Comparison of ENCODE assay signal across 8 cellular contexts in the genomic region with DNA sequence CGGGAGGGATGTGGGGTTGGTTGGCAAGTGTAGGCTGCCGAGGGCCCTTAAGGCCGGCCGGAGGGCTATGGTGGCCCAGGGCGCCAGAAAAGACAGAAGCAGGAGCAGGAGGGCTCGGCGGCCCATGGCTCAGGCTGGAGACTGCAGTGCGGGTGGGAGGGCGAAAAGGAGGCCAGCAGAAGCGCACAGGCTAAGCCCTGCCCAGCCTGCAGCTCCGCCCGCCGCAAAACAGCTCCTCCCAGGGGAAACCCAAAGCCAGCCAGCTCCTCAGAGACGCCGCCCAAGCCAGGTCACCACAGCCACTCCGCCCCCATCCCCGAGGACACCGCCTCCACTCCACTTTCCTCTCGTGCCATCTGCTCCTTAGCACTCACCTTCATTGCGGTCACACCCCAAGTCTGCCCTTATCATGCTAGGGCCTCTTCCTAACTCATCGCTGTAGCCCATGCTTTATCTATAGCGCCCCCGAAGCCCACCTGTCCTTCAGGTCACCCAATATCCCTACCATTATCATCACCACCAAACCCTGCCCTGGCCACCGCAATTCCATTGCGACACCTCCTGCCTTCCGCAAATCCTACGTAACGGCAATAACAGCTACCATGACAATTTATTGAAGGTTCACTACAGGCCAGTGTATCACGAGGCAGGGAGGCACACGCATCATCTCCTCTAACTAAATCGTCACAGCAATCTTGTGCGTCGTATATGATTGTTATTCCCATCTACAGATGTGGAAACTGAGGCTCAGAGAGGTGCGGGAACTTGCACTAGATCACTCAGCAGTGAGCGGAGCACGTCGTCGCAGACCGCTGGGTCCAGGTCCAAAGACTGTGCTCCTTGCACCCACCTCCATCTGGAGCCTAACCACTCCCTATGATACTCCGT. TPM values are rescaled to one million over a fixed set of nuclear protein-coding genes. Genes with fewer than 3 reads are reported as not detected.
A peak's percentile ranks its signal among the peaks of the same experiment; 100 is the strongest.
DNase-seq lines count a peak whose midpoint lies in the region; ATAC-seq and TF ChIP-seq lines count a peak whose summit lies in the region.

PRCP (minus strand) TSS at position 154 of the 888 bp plus-strand sequence; CDS start at position 126, 28 bp downstream.

- no peaks in the 10 kb centered on the region for H4K20me1 ChIP-seq in OCI-LY1 (ENCODE audit: insufficient read depth, low read length)

- H3K9ac ChIP-seq in HUES6 (ENCODE audit: low read length) (peak within 1 kb of the TSS; percentile 85), OCI-LY1 (ENCODE audit: low read length) (peak within 1 kb of the TSS; percentile 88)

- no peaks in the 10 kb centered on the region for H3K9me2 ChIP-seq in OCI-LY1 (ENCODE audit: low read depth, low read length)

- peak within 1 kb of the TSS; percentile 72 for H3K4me3 ChIP-seq in HUES6 (ENCODE audit: low read depth, low read length)
- H3K4me3 ChIP-seq in OCI-LY1 (ENCODE audit: low read depth, low read length, poor library complexity, severe bottlenecking) = peak within 1 kb of the TSS; percentile 94
- H3K4me3 ChIP-seq in mononuclear cell (ENCODE audit: low read length) = peak within 1 kb of the TSS; percentile 55

- H3K36me3 ChIP-seq in HUES6 (ENCODE audit: control insufficient read depth, insufficient read depth, low read length) = no peaks in the 10 kb centered on the region
- no peaks in the 10 kb centered on the region for H3K36me3 ChIP-seq in OCI-LY1 (ENCODE audit: insufficient read depth, low read length)

- intact Hi-C loops in Calu3 (cut with micrococcal nuclease; ENCODE audit: unreplicated experiment) = loop anchor here (1.0 to 10.0 kb wide), 2 partner anchors 33 to 254 kb away; partner anchors contain the start of gene PCF11

- TF ChIP-seq CTCF in Calu3 (IDR thresholded peaks at IDR 0.05; ENCODE audit: unreplicated experiment) (no peak), OCI-LY1 (IDR thresholded peaks at IDR 0.05; ENCODE audit: low read length) (no peak; the same call in 1 of the 2 replicates)

- DNase-seq in Calu3 (peak; percentile 89), activated T-cell treated with anti-CD3 and anti-CD28 coated beads for 1 hour (ENCODE audit: low read depth) (peak; percentile 88), epidermal melanocyte (ENCODE audit: insufficient read length, low spot score) (peak; percentile 85)
- peak; percentile 76 to 85 for DNase-seq in stimulated activated CD8-positive, alpha-beta memory T cell treated with anti-CD3 and anti-CD28 coated beads, Interleukin-4, amount 100 ng/mL, for 1 hour (ENCODE audit: low read depth in 2 of 2, low spot score in 1 of 2)

- ATAC-seq in GM21423 (IDR thresholded peaks at IDR 0.05; ENCODE audit: unreplicated experiment) = peak; percentile 77

- no peaks in the 10 kb centered on the region for H3K27me3 Mint-ChIP-seq in Calu3 (ENCODE audit: unreplicated experiment)

- H3K79me2 ChIP-seq in OCI-LY1 (ENCODE audit: insufficient read depth, low read length) = peaks cover 36% of the 10 kb centered on the region

- H3K4me3 Mint-ChIP-seq in Calu3 (ENCODE audit: low read depth, unreplicated experiment) = peak within 1 kb of the TSS; percentile 82

- peak within 1 kb of the TSS; percentile 73 for H3K27ac Mint-ChIP-seq in Calu3 (ENCODE audit: unreplicated experiment)

- H3K27ac ChIP-seq in HUES6 (ENCODE audit: low read depth, low read length) (peak within 1 kb of the TSS; percentile 32; the same call in 1 of the 2 replicates), OCI-LY1 (ENCODE audit: low read depth, low read length, poor library complexity, severe bottlenecking) (peak within 1 kb of the TSS; percentile 48)

- H3K9me3 Mint-ChIP-seq in Calu3 (ENCODE audit: low read depth, unreplicated experiment) = no peaks in the 10 kb centered on the region

- H3K36me3 Mint-ChIP-seq in Calu3 (ENCODE audit: insufficient read depth, unreplicated experiment) = peaks cover 32% of the 10 kb centered on the region

- H3F3A ChIP-seq in OCI-LY1 (ENCODE audit: insufficient read depth, low read length) = no peaks in the 10 kb centered on the region

- peak within 1 kb of the TSS; percentile 97 for H3K4me2 ChIP-seq in OCI-LY1 (ENCODE audit: low read length)

- peaks cover 23% of the 10 kb centered on the region for H3K4me1 Mint-ChIP-seq in Calu3 (ENCODE audit: low read depth, unreplicated experiment)

- no peaks in the 10 kb centered on the region for H3K9me3 ChIP-seq in HUES6 (ENCODE audit: control insufficient read depth, insufficient read depth, low read depth, low read length)
- no peaks in the 10 kb centered on the region for H3K9me3 ChIP-seq in OCI-LY1 (ENCODE audit: low read length)
- no peaks in the 10 kb centered on the region for H3K9me3 ChIP-seq in mononuclear cell (ENCODE audit: low read depth, low read length)

- CTCF ChIA-PET in Calu3 (lab: Charles Lee) = interaction anchor here (0.6 to 2.3 kb wide), 3 partner anchors 8 to 171 kb away, joined by 3 to 12 read pairs (median 10); partner anchors contain the start of gene RAB30

- peak within 1 kb of the TSS; percentile 45 for H2AFZ ChIP-seq in OCI-LY1 (ENCODE audit: low read length)

- H3K27me3 ChIP-seq in HUES6 (ENCODE audit: control insufficient read depth, insufficient read depth, low read length) = no peaks in the 10 kb centered on the region
- no peaks in the 10 kb centered on the region for H3K27me3 ChIP-seq in OCI-LY1 (ENCODE audit: insufficient read depth, low read length)
- H3K27me3 ChIP-seq in mononuclear cell (ENCODE audit: insufficient read depth, low read length) = no peaks in the 10 kb centered on the region

- H3K4me1 ChIP-seq in HUES6 (ENCODE audit: control insufficient read depth, insufficient read depth, low read length) = peaks cover 7% of the 10 kb centered on the region; the same call in 1 of the 2 replicates
- H3K4me1 ChIP-seq in OCI-LY1 (ENCODE audit: insufficient read depth, low read length, severe bottlenecking) = peaks cover 50% of the 10 kb centered on the region
- peaks cover 50% of the 10 kb centered on the region for H3K4me1 ChIP-seq in mononuclear cell (ENCODE audit: insufficient read depth, low read length)

- BruUV-seq in Calu3 (replicated peaks; lab: Mats Ljungman, UMichigan) = no TSS peak

RNA-seq across cellular contexts. Expression of gene PRCP, which starts in this region (rescaled TPM):
- total RNA-seq in Calu3 (2022) (22.0 and 22.7 TPM in 2 replicates), mononuclear cell (46.7 TPM)

Comparison
In these comparisons a context has a peak if more than half of its experiments do, and no peak if none do; other contexts are left out.
1. Peak in every context shown above with its lines: DNase-seq, ATAC-seq, H3K4me3 ChIP-seq and H3K27ac ChIP-seq.